Comparison of ENCODE assay signal across 10 cellular contexts in the genomic region with DNA sequence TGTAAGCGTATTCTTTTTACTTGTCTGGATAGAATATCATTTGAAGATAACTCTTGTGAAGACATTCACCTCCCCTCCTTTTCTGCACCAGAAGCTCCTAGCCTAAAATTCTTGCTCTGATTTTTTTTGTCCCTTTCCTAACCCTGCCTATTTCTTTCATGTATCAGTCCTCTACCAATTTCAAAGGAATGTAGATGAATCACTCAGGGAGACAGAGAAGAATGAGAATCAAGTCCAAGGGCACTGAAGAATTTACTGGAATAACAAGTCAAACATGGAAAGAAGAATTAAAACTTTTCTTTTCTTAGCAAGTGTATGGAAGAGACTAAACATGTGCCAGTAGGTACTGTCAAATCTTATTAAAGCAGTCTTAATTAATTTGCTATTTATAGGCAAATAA.
"Had no signal": no experiment of that assay in that cellular context is flagged by ENCODE, and none has a peak within 500 bp of the region (broad histone marks: within the 10 kb centered on the region; RNA-seq: fewer than 3 reads in every experiment).

No MANE protein-coding gene starts in this region.

- H3K4me3 ChIP-seq: left ventricle myocardium inferior had no signal

- H3K36me3 ChIP-seq: left ventricle myocardium inferior had no signal

- H3K27ac ChIP-seq: left ventricle myocardium inferior had no signal

- ATAC-seq: activated T-helper 17 cell treated with anti-CD3 and anti-CD28 coated beads, Interleukin-2, amount 50 U/mL, for 72 hours; T-helper 17 cell had no signal

- H3K4me1 ChIP-seq: left ventricle myocardium inferior had no signal

- DNase-seq: activated B cell treated with CpG ODN at 0.5 μM for 24 hours; activated CD4-positive, alpha-beta T cell treated with anti-CD3 and anti-CD28 coated beads, Interleukin-2, amount 10 ng/mL, durations not matched to agents 24 days and 14 days; activated CD8-positive, alpha-beta memory T cell treated with anti-CD3 and anti-CD28 coated beads for 24 hours; activated naive CD4-positive, alpha-beta T cell treated with anti-CD3 and anti-CD28 coated beads, Interleukin-2, amount 10 ng/mL, durations not matched to agents 7 days and 5 days; cerebellar nuclear complex; left ventricle myocardium inferior; mesenchymal stem cell; stimulated activated CD4-positive, alpha-beta T cell treated with anti-CD3 and anti-CD28 coated beads, Interleukin-4, amount 100 ng/mL, for 24 hours; T-helper 17 cell had no signal
